Comparison of ENCODE assay signal across 9 cellular contexts in the genomic region with DNA sequence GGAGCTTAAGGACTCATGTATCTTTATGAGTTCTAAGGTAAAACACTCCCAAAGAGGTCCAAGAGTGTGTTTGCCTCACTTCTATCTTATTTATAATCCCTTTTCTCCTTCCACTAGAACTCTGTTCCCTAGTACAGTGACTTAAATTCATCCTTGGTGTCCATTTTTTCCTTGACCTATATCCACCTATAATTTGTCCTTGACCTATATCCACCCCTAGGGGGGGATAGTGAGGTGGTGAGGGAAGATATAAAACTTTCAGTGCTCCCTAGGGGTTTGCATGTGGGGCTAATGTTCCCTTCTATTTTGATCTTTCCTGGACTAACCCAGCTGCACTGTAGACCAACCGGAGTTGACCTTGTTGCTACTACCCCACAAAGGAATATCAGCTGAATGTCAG.
DNase-seq lines count a peak whose midpoint lies in the region; ATAC-seq and TF ChIP-seq lines count a peak whose summit lies in the region.
"Had no signal": no experiment of that assay in that cellular context is flagged by ENCODE, and none has a peak within 500 bp of the region (broad histone marks: within the 10 kb centered on the region; RNA-seq: fewer than 3 reads in every experiment).

No MANE protein-coding gene starts in this region.

- intact Hi-C loops in A673 (cut with micrococcal nuclease; ENCODE audit: unreplicated experiment): loop anchor here (10.0 kb wide), 1 partner anchor 820 kb away; no protein-coding TSS in a partner anchor

- CTCF ChIA-PET in A673 (lab: Charles Lee): no interaction called here

- BruUV-seq in A673 (replicated peaks; lab: Mats Ljungman, UMichigan): no TSS peak

- H3K4me3 ChIP-seq in A673 (ENCODE audit: low read depth, low read length, poor library complexity, severe bottlenecking) (no peak overlapping the region), fibroblast of pulmonary artery (replicated peaks; ENCODE audit: low read depth, low read length) (no peak overlapping the region)
- H3K4me3 ChIP-seq: gastroesophageal sphincter had no signal

- H3K27ac ChIP-seq in A673 (ENCODE audit: low read depth, low read length, poor library complexity, severe bottlenecking): no peak overlapping the region
- H3K27ac ChIP-seq: gastroesophageal sphincter had no signal

- in situ Hi-C loops in GM13976 (cut with MboI; ENCODE audit: low sequenced_read_pairs, unreplicated experiment): no loop called here

- POLR2A ChIA-PET in A673 (lab: Charles Lee; ENCODE audit: low non-redundant PET): no interaction called here

- no peaks in the 10 kb centered on the region for H3K27me3 ChIP-seq in A673 (replicated peaks; ENCODE audit: insufficient read depth, low read depth, low read length, poor library complexity)
- H3K27me3 ChIP-seq: gastroesophageal sphincter had no signal

- ATAC-seq in GM21825 (IDR thresholded peaks at IDR 0.05; ENCODE audit: unreplicated experiment) (no peak), GM18873 (IDR thresholded peaks at IDR 0.05; ENCODE audit: low FRiP score, unreplicated experiment) (no peak)
- ATAC-seq: gastroesophageal sphincter had no signal

- DNase-seq in A673 (ENCODE audit: low spot score) (peak; percentile 66), GM13976 (ENCODE audit: low spot score) (no peak), NCI-H460 (ENCODE audit: extremely low read depth, low read depth) (peak; percentile 26), fibroblast of pulmonary artery (ENCODE audit: low read depth) (peak; percentile 7), NCI-H2081 (lab: John Stamatoyannopoulos, UW) (no peak), DMS114 treated with DMSO at 0.1 percent for 48 hours (lab: John Stamatoyannopoulos, UW; ENCODE audit: unreplicated experiment) (no peak)

- TF ChIP-seq CTCF in A673 (conservative IDR thresholded peaks at IDR 0.05; ENCODE audit: low read depth, low read length): peak; percentile 58
- peak; percentile 22 for TF ChIP-seq CTCF in GM13976 (IDR thresholded peaks at IDR 0.05; ENCODE audit: borderline replicate concordance, control extremely low read depth, extremely low read depth, insufficient read depth, missing control alignments)
- TF ChIP-seq CTCF in fibroblast of pulmonary artery (IDR thresholded peaks at IDR 0.05; ENCODE audit: low read length, missing control alignments): peak; percentile 41

- H3K9me3 ChIP-seq in A673 (ENCODE audit: low read depth, low read length, poor library complexity, severe bottlenecking): no peaks in the 10 kb centered on the region
- H3K9me3 ChIP-seq: gastroesophageal sphincter had no signal

- H3K4me1 ChIP-seq in A673 (ENCODE audit: insufficient read depth, low read length, poor library complexity, severe bottlenecking): peaks cover 4% of the 10 kb centered on the region
- H3K4me1 ChIP-seq: gastroesophageal sphincter had no signal

- H3K36me3 ChIP-seq in A673 (ENCODE audit: insufficient read depth, low read length, poor library complexity, severe bottlenecking): no peaks in the 10 kb centered on the region
- H3K36me3 ChIP-seq: gastroesophageal sphincter had no signal

Comparison
In these comparisons a context has a peak if more than half of its experiments do, and no peak if none do; other contexts are left out.
1. DNase-seq: peak in A673 (single experiment), NCI-H460 (single experiment) and fibroblast of pulmonary artery (single experiment); none in GM13976 (single experiment), NCI-H2081 (0 of 2) and DMS114 treated with DMSO at 0.1 percent for 48 hours (single experiment).
2. Peak in every context shown above with its lines, with median percentiles within 50 percentile points of each other: CTCF ChIP-seq.